ENCODE assay signal across 1 cellular context in genomic region chr9:20357207-20357503, GRCh38.
TF ChIP-seq lines count a peak whose summit lies in the region.

No MANE protein-coding gene starts in this region.

TF ChIP-seq in endothelial cell of umbilical vein, 7 proteins besides CTCF, POLR2A, EP300 and RAD21:
- TF ChIP-seq FOS (IDR thresholded peaks at IDR 0.05; ENCODE audit: borderline replicate concordance, insufficient read depth, low read length) (no peak), POLR2AphosphoS5 (IDR thresholded peaks at IDR 0.05; ENCODE audit: insufficient read depth, low read depth, low read length) (no peak), EZH2 (IDR thresholded peaks at IDR 0.05; ENCODE audit: borderline replicate concordance, low read depth, low read length, severe bottlenecking) (no peak), JUN (IDR thresholded peaks at IDR 0.05; ENCODE audit: borderline replicate concordance, insufficient read depth, insufficient read length, low read depth) (no peak), MAX (IDR thresholded peaks at IDR 0.05; ENCODE audit: insufficient read depth, insufficient read length) (no peak), GATA2 (IDR thresholded peaks at IDR 0.05; ENCODE audit: insufficient read depth, insufficient read length, low read depth, low read length) (no peak), MYC (IDR thresholded peaks at IDR 0.05; ENCODE audit: low read depth, low read length) (no peak)
TF ChIP-seq in endothelial cell of umbilical vein: peak in this region for 0.
